Comparison of ENCODE assay signal across 11 cellular contexts in genomic region chr1:226678701-226679100, GRCh38.
DNase-seq lines count a peak whose midpoint lies in the region; TF ChIP-seq lines count a peak whose summit lies in the region.
"Had no signal": no experiment of that assay in that cellular context is flagged by ENCODE, and none has a peak within 500 bp of the region (broad histone marks: within the 10 kb centered on the region; RNA-seq: fewer than 3 reads in every experiment).

No MANE protein-coding gene starts in this region.

- peak overlapping the region; percentile 90 to 94 for H3K27ac ChIP-seq in testis

- H3K4me3 Mint-ChIP-seq in activated naive CD4-positive, alpha-beta T cell treated with anti-CD3 and anti-CD28 coated beads for 36 hours, result peak overlapping the region; percentile 67
- peak overlapping the region; percentile 24 for H3K4me3 Mint-ChIP-seq in activated naive CD4-positive, alpha-beta T cell treated with anti-CD3 and anti-CD28 coated beads, Interleukin-2, amount 10 ng/mL, durations not matched to agents 7 days and 5 days
- no peak overlapping the region for H3K4me3 Mint-ChIP-seq in mesothelial cell of epicardium

- no peaks in the 10 kb centered on the region for H3K27me3 ChIP-seq in testis
- H3K27me3 ChIP-seq: MG63 had no signal

- H3K27me3 Mint-ChIP-seq in activated naive CD4-positive, alpha-beta T cell treated with anti-CD3 and anti-CD28 coated beads for 36 hours (ENCODE audit: low read depth), result no peaks in the 10 kb centered on the region
- no peaks in the 10 kb centered on the region for H3K27me3 Mint-ChIP-seq in activated naive CD4-positive, alpha-beta T cell treated with anti-CD3 and anti-CD28 coated beads, Interleukin-2, amount 10 ng/mL, durations not matched to agents 7 days and 5 days
- H3K27me3 Mint-ChIP-seq in mesothelial cell of epicardium (ENCODE audit: low read depth), result no peaks in the 10 kb centered on the region

- no peaks in the 10 kb centered on the region for H3K36me3 ChIP-seq in testis (ENCODE audit: low read depth, missing control alignments)
- H3K36me3 ChIP-seq: MG63 had no signal

- CTCF ChIA-PET in activated naive CD4-positive, alpha-beta T cell treated with anti-CD3 and anti-CD28 coated beads for 36 hours (lab: Charles Lee), result interaction anchor here (0.9 to 2.5 kb wide), 6 partner anchors 10 to 137 kb away, joined by 3 to 20 read pairs (median 3); no protein-coding TSS in a partner anchor
- CTCF ChIA-PET in activated naive CD4-positive, alpha-beta T cell treated with anti-CD3 and anti-CD28 coated beads, Interleukin-2, amount 10 ng/mL, durations not matched to agents 7 days and 5 days (lab: Charles Lee), result interaction anchor here (0.7 to 3.5 kb wide), 6 partner anchors 9 to 271 kb away, joined by 3 to 14 read pairs (median 4); partner anchors contain the start of gene PARP1

- peaks cover 13% of the 10 kb centered on the region for H3K36me3 Mint-ChIP-seq in activated naive CD4-positive, alpha-beta T cell treated with anti-CD3 and anti-CD28 coated beads for 36 hours (ENCODE audit: low read depth)
- peaks cover 48% of the 10 kb centered on the region for H3K36me3 Mint-ChIP-seq in activated naive CD4-positive, alpha-beta T cell treated with anti-CD3 and anti-CD28 coated beads, Interleukin-2, amount 10 ng/mL, durations not matched to agents 7 days and 5 days
- H3K36me3 Mint-ChIP-seq in mesothelial cell of epicardium, result no peaks in the 10 kb centered on the region

- DNase-seq in activated naive CD4-positive, alpha-beta T cell treated with anti-CD3 and anti-CD28 coated beads for 36 hours, result peak; percentile 66
- no peak for DNase-seq in activated naive CD4-positive, alpha-beta T cell (lab: John Stamatoyannopoulos, UW)
- peak; percentile 58 for DNase-seq in activated naive CD4-positive, alpha-beta T cell treated with anti-CD3 and anti-CD28 coated beads, Interleukin-2, amount 10 ng/mL, durations not matched to agents 7 days and 5 days
- no peak for DNase-seq in mesothelial cell of epicardium (ENCODE audit: low spot score in 2 of 2, unreplicated experiment in 2 of 2)
- no peak for DNase-seq in testis
- no peak for DNase-seq in DMS79 (lab: John Stamatoyannopoulos, UW)
- no peak for DNase-seq in SHP77 (lab: John Stamatoyannopoulos, UW)
- no peak for DNase-seq in DMS 273 (lab: John Stamatoyannopoulos, UW; ENCODE audit: unreplicated experiment)
- DNase-seq: hippocampal formation, MG63, occipital lobe had no signal

- H3K9me3 Mint-ChIP-seq in activated naive CD4-positive, alpha-beta T cell treated with anti-CD3 and anti-CD28 coated beads for 36 hours, result no peaks in the 10 kb centered on the region
- H3K9me3 Mint-ChIP-seq in activated naive CD4-positive, alpha-beta T cell treated with anti-CD3 and anti-CD28 coated beads, Interleukin-2, amount 10 ng/mL, durations not matched to agents 7 days and 5 days, result no peaks in the 10 kb centered on the region
- no peaks in the 10 kb centered on the region for H3K9me3 Mint-ChIP-seq in mesothelial cell of epicardium

- WGBS in testis, 2 donors, result 71 to 78% methylated on average over 8 of the region's 8 CpGs

- H3K4me1 ChIP-seq in testis, result peaks cover 64% of the 10 kb centered on the region

- H3K9me3 ChIP-seq in testis, result no peaks in the 10 kb centered on the region
- H3K9me3 ChIP-seq: MG63 had no signal

- H3K27ac Mint-ChIP-seq in activated naive CD4-positive, alpha-beta T cell treated with anti-CD3 and anti-CD28 coated beads for 36 hours, result peak overlapping the region; percentile 92
- H3K27ac Mint-ChIP-seq in activated naive CD4-positive, alpha-beta T cell treated with anti-CD3 and anti-CD28 coated beads, Interleukin-2, amount 10 ng/mL, durations not matched to agents 7 days and 5 days, result peak overlapping the region; percentile 93
- peak overlapping the region; percentile 16 for H3K27ac Mint-ChIP-seq in mesothelial cell of epicardium

- no peak overlapping the region for H3K4me3 ChIP-seq in testis
- H3K4me3 ChIP-seq: MG63 had no signal

- no peak for TF ChIP-seq POLR2A in testis (IDR thresholded peaks at IDR 0.05)

- intact Hi-C loops in activated naive CD4-positive, alpha-beta T cell treated with anti-CD3 and anti-CD28 coated beads for 36 hours (cut with micrococcal nuclease), result no loop called here
- intact Hi-C loops in testis (cut with DNase I; ENCODE audit: low total_unique reads), result no loop called here

- peaks cover 95% of the 10 kb centered on the region for H3K4me1 Mint-ChIP-seq in activated naive CD4-positive, alpha-beta T cell treated with anti-CD3 and anti-CD28 coated beads for 36 hours (ENCODE audit: low read depth)
- peaks cover 96% of the 10 kb centered on the region for H3K4me1 Mint-ChIP-seq in activated naive CD4-positive, alpha-beta T cell treated with anti-CD3 and anti-CD28 coated beads, Interleukin-2, amount 10 ng/mL, durations not matched to agents 7 days and 5 days
- peaks cover 26% of the 10 kb centered on the region for H3K4me1 Mint-ChIP-seq in mesothelial cell of epicardium

- TF ChIP-seq CTCF in mesothelial cell of epicardium (IDR thresholded peaks at IDR 0.05; ENCODE audit: unreplicated experiment) (no peak), testis (IDR thresholded peaks at IDR 0.05) (no peak)

Comparison
In these comparisons a context has a peak if more than half of its experiments do, and no peak if none do; other contexts are left out.
1. DNase-seq: peak in activated naive CD4-positive, alpha-beta T cell treated with anti-CD3 and anti-CD28 coated beads for 36 hours (single experiment) and activated naive CD4-positive, alpha-beta T cell treated with anti-CD3 and anti-CD28 coated beads, Interleukin-2, amount 10 ng/mL, durations not matched to agents 7 days and 5 days (single experiment); none in activated naive CD4-positive, alpha-beta T cell (0 of 4), mesothelial cell of epicardium (0 of 2), testis (single experiment), DMS79 (single experiment), SHP77 (0 of 2) and DMS 273 (single experiment).
2. H3K27ac Mint-ChIP-seq: peak in every context shown above with its lines; median percentile 93 in activated naive CD4-positive, alpha-beta T cell treated with anti-CD3 and anti-CD28 coated beads, Interleukin-2, amount 10 ng/mL, durations not matched to agents 7 days and 5 days; 92 in activated naive CD4-positive, alpha-beta T cell treated with anti-CD3 and anti-CD28 coated beads for 36 hours; 16 in mesothelial cell of epicardium.